ENCODE assay signal across 23 cellular contexts in genomic region chr6:317068-317451, GRCh38. TPM values are rescaled to one million over a fixed set of nuclear protein-coding genes. Genes with fewer than 3 reads are reported as not detected.
DNase-seq lines count a peak whose midpoint lies in the region; ATAC-seq and TF ChIP-seq lines count a peak whose summit lies in the region.
"Had no signal": no experiment of that assay in that cellular context is flagged by ENCODE, and none has a peak within 500 bp of the region (broad histone marks: within the 10 kb centered on the region; RNA-seq: fewer than 3 reads in every experiment).

No MANE protein-coding gene starts in this region.

- no peak overlapping the region for H3K4me3 Mint-ChIP-seq in activated naive CD4-positive, alpha-beta T cell treated with anti-CD3 and anti-CD28 coated beads for 36 hours
- peak overlapping the region in 1 of 5 donors; percentile 57 for H3K4me3 Mint-ChIP-seq in immature natural killer cell
- H3K4me3 Mint-ChIP-seq in stimulated activated memory B cell treated with anti-CD40 and anti-IgM and Interleukin-4, amounts not matched to agents 10 μg/mL and 1 μg/mL and 100 μg/mL, for 72 hours: peak overlapping the region; percentile 32
- H3K4me3 Mint-ChIP-seq: brain; CD8-positive, alpha-beta T cell had no signal

- peak overlapping the region; percentile 95 for H3K4me2 ChIP-seq in KMS-11

- no peak for TF ChIP-seq CTCF in KMS-11 (conservative IDR thresholded peaks at IDR 0.05; ENCODE audit: low read depth, low read length)

- H3K4me1 Mint-ChIP-seq in activated naive CD4-positive, alpha-beta T cell treated with anti-CD3 and anti-CD28 coated beads for 36 hours (ENCODE audit: low read depth): peaks cover 32% of the 10 kb centered on the region
- H3K4me1 Mint-ChIP-seq in immature natural killer cell: peaks cover 40 to 43% of the 10 kb centered on the region in 2 donors
- peaks cover 63% of the 10 kb centered on the region for H3K4me1 Mint-ChIP-seq in stimulated activated memory B cell treated with anti-CD40 and anti-IgM and Interleukin-4, amounts not matched to agents 10 μg/mL and 1 μg/mL and 100 μg/mL, for 72 hours

- H3K36me3 Mint-ChIP-seq in activated naive CD4-positive, alpha-beta T cell treated with anti-CD3 and anti-CD28 coated beads for 36 hours (ENCODE audit: low read depth): peaks cover 14% of the 10 kb centered on the region
- H3K36me3 Mint-ChIP-seq in immature natural killer cell: peaks cover 0 to 5% (median 0%) of the 10 kb centered on the region in 3 donors
- H3K36me3 Mint-ChIP-seq in stimulated activated memory B cell treated with anti-CD40 and anti-IgM and Interleukin-4, amounts not matched to agents 10 μg/mL and 1 μg/mL and 100 μg/mL, for 72 hours: peaks cover 18% of the 10 kb centered on the region
- H3K36me3 Mint-ChIP-seq: brain had no signal

- H4K20me1 ChIP-seq in KMS-11 (ENCODE audit: insufficient read depth): no peaks in the 10 kb centered on the region

- H2AFZ ChIP-seq in KMS-11 (ENCODE audit: low read depth): peak overlapping the region; percentile 25

- no peaks in the 10 kb centered on the region for H3K27me3 ChIP-seq in KMS-11 (ENCODE audit: insufficient read depth, low read depth)
- H3K27me3 ChIP-seq: pancreas had no signal

- no peak for DNase-seq in activated naive CD4-positive, alpha-beta T cell treated with anti-CD3 and anti-CD28 coated beads for 36 hours
- no peak for DNase-seq in activated naive CD4-positive, alpha-beta T cell treated with anti-CD3 and anti-CD28 coated beads, Interleukin-2, amount 50 U/mL, for 16 hours
- DNase-seq in immature natural killer cell (no peak), NCI-H187 treated with DMSO at 0.1 percent for 48 hours (lab: John Stamatoyannopoulos, UW) (no peak)
- DNase-seq: 8988T; activated CD4-positive, alpha-beta T cell treated with anti-CD3 and anti-CD28 coated beads for 48 hours; activated CD8-positive, alpha-beta memory T cell treated with anti-CD3 and anti-CD28 coated beads for 24 hours; activated T-cell treated with anti-CD3 and anti-CD28 coated beads, Interleukin-2, amount 50 U/mL, for 1 hour; DMS 273 treated with DMSO at 0.1 percent for 48 hours; effector CD8-positive, alpha-beta T cell; HCEC 1CT; MG63; NCI-H1417 treated with DMSO at 0.1 percent for 48 hours; stimulated activated CD4-positive, alpha-beta T cell treated with anti-CD3 and anti-CD28 coated beads, Interleukin-12 subunit alpha, Interleukin-12 subunit beta, amount 100 ng/mL, for 4 hours; stimulated activated CD4-positive, alpha-beta T cell treated with anti-CD3 and anti-CD28 coated beads, Interleukin-4, amount 100 ng/mL, for 1 hour had no signal

- H3K4me1 ChIP-seq in KMS-11 (ENCODE audit: low read depth, poor library complexity, severe bottlenecking): peaks cover 100% of the 10 kb centered on the region

- H3K9me3 Mint-ChIP-seq in activated naive CD4-positive, alpha-beta T cell treated with anti-CD3 and anti-CD28 coated beads for 36 hours: no peaks in the 10 kb centered on the region
- H3K9me3 Mint-ChIP-seq in immature natural killer cell: peaks cover 0 to 2% (median 0%) of the 10 kb centered on the region in 6 donors
- H3K9me3 Mint-ChIP-seq in stimulated activated memory B cell treated with anti-CD40 and anti-IgM and Interleukin-4, amounts not matched to agents 10 μg/mL and 1 μg/mL and 100 μg/mL, for 72 hours: no peaks in the 10 kb centered on the region
- H3K9me3 Mint-ChIP-seq: CD8-positive, alpha-beta T cell had no signal

- H3K9ac ChIP-seq in KMS-11: peak overlapping the region; percentile 64

- no peak overlapping the region for H3K4me3 ChIP-seq in KMS-11 (IDR thresholded peaks at IDR 0.05; ENCODE audit: insufficient read depth, low read depth, low read length)
- H3K4me3 ChIP-seq: MG63, pancreas had no signal

- peak overlapping the region; percentile 92 for H3K27ac ChIP-seq in KMS-11
- H3K27ac ChIP-seq: pancreas had no signal

- H3K79me2 ChIP-seq in KMS-11 (ENCODE audit: insufficient read depth, low read depth): peaks cover 61% of the 10 kb centered on the region

- intact Hi-C loops in activated naive CD4-positive, alpha-beta T cell treated with anti-CD3 and anti-CD28 coated beads for 36 hours (cut with micrococcal nuclease): loop anchor here (2.0 kb wide), 1 partner anchor 24 kb away; the partner anchor contains the start of gene DUSP22

- H3K27ac Mint-ChIP-seq in activated naive CD4-positive, alpha-beta T cell treated with anti-CD3 and anti-CD28 coated beads for 36 hours: peak overlapping the region; percentile 48
- peak overlapping the region in 5 of 6 donors; percentile 15 to 77 (median 63) for H3K27ac Mint-ChIP-seq in immature natural killer cell
- no peak overlapping the region for H3K27ac Mint-ChIP-seq in stimulated activated memory B cell treated with anti-CD40 and anti-IgM and Interleukin-4, amounts not matched to agents 10 μg/mL and 1 μg/mL and 100 μg/mL, for 72 hours
- H3K27ac Mint-ChIP-seq: brain; CD8-positive, alpha-beta T cell had no signal

- ATAC-seq in stimulated activated memory B cell treated with anti-CD40 and anti-IgM and Interleukin-4, amounts not matched to agents 10 μg/mL and 1 μg/mL and 100 μg/mL, for 72 hours: no peak
- ATAC-seq in GM19023 (IDR thresholded peaks at IDR 0.05; ENCODE audit: unreplicated experiment) (no peak), HG02642 (IDR thresholded peaks at IDR 0.05; ENCODE audit: poor library complexity, unreplicated experiment) (no peak)
- ATAC-seq: CD8-positive, alpha-beta T cell; pancreas; Right ventricle myocardium inferior had no signal

- no peaks in the 10 kb centered on the region for H3K27me3 Mint-ChIP-seq in activated naive CD4-positive, alpha-beta T cell treated with anti-CD3 and anti-CD28 coated beads for 36 hours (ENCODE audit: low read depth)
- H3K27me3 Mint-ChIP-seq in immature natural killer cell (ENCODE audit: low read depth in 3 of 3): peaks cover 0 to 2% (median 0%) of the 10 kb centered on the region in 3 donors
- no peaks in the 10 kb centered on the region for H3K27me3 Mint-ChIP-seq in stimulated activated memory B cell treated with anti-CD40 and anti-IgM and Interleukin-4, amounts not matched to agents 10 μg/mL and 1 μg/mL and 100 μg/mL, for 72 hours
- H3K27me3 Mint-ChIP-seq: brain had no signal

- no peaks in the 10 kb centered on the region for H3K36me3 ChIP-seq in KMS-11 (ENCODE audit: insufficient read depth)
- H3K36me3 ChIP-seq: MG63, pancreas had no signal

- CTCF ChIA-PET in activated naive CD4-positive, alpha-beta T cell treated with anti-CD3 and anti-CD28 coated beads for 36 hours (lab: Charles Lee): interaction anchor here (0.9 to 1.1 kb wide), 2 partner anchors 9 to 128 kb away, joined by 3 to 4 read pairs; no protein-coding TSS in a partner anchor

RNA-seq across cellular contexts. Expression of gene DUSP22, which starts 24.8 kb away (rescaled TPM):
- total RNA-seq in activated naive CD4-positive, alpha-beta T cell treated with anti-CD3 and anti-CD28 coated beads for 36 hours: 10 to 100 TPM; 44.6 to 46.9 TPM
- polyA plus RNA-seq in immature natural killer cell: 10 to 100 TPM; 55.0 to 80.1 (median 65.3) TPM
